ENCODE assay signal across 17 cellular contexts in the genomic region with DNA sequence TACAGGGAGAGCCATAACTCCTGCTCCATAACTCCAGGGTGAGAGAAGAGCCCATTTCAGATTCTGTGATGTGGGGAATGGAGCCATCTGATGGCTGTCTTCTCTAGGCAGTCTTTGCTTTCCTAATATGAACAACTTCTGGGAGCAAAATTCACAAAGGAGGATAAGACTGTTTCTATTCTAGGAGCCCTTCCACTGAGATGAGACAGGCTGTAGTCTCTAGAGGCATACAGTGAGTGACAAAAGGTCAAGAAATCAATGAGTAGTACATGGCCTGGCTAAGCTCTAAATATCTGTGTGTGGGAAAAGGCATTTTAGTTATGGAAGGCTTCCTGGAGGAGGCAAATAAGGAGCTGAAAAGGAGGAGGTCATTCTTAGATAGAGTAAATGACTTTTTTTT.
"Had no signal": no experiment of that assay in that cellular context is flagged by ENCODE, and none has a peak within 500 bp of the region (broad histone marks: within the 10 kb centered on the region; RNA-seq: fewer than 3 reads in every experiment).

No MANE protein-coding gene starts in this region.

- H3K4me1 ChIP-seq: gastrocnemius medialis, pancreas, spleen, testis, tibial nerve, upper lobe of right lung, vagina had no signal

- ATAC-seq: esophagus mucosa; mucosa of descending colon; natural killer cell; pancreas; right lobe of liver; stimulated activated naive B cell treated with anti-CD40 and anti-IgM and Interleukin-4, amounts not matched to agents 10 μg/mL and 1 μg/mL and 100 μg/mL, for 72 hours; stimulated activated naive CD8-positive, alpha-beta T cell treated with anti-CD3 and anti-CD28 coated beads, Interleukin-15, amount 100 ng/mL, for 72 hours; upper lobe of right lung had no signal

- H3K4me3 ChIP-seq: gastrocnemius medialis, mucosa of descending colon, pancreas, right lobe of liver, spleen, testis, tibial nerve, upper lobe of right lung, vagina had no signal

- H3K9me3 ChIP-seq: gastrocnemius medialis, mucosa of descending colon, pancreas, right lobe of liver, spleen, testis, tibial nerve, upper lobe of right lung, vagina had no signal

- H3K27ac ChIP-seq: pancreas, right lobe of liver, spleen, testis, tibial nerve, upper lobe of right lung, vagina had no signal

- DNase-seq: effector memory CD4-positive, alpha-beta T cell; gastrocnemius medialis; mucosa of descending colon; natural killer cell; pancreas; right lobe of liver; spleen; stimulated activated CD4-positive, alpha-beta T cell treated with anti-CD3 and anti-CD28 coated beads, Interleukin-15, amount 100 ng/mL, for 24 hours; stimulated activated CD4-positive, alpha-beta T cell treated with anti-CD3 and anti-CD28 coated beads, Interleukin-1b, Interleukin-23, amount 100 ng/mL, for 48 hours; stimulated activated CD4-positive, alpha-beta T cell treated with anti-CD3 and anti-CD28 coated beads, Interleukin-4, amount 100 ng/mL, for 24 hours; stimulated activated naive B cell treated with anti-CD40 and anti-IgM and Interleukin-4, amounts not matched to agents 10 μg/mL and 1 μg/mL and 100 μg/mL, for 72 hours; stimulated activated naive CD8-positive, alpha-beta T cell treated with anti-CD3 and anti-CD28 coated beads, Interleukin-15, amount 100 ng/mL, for 72 hours; testis; upper lobe of right lung had no signal

- H3K27me3 ChIP-seq: right lobe of liver, testis, vagina had no signal

- H3K36me3 ChIP-seq: gastrocnemius medialis, pancreas, right lobe of liver, spleen, tibial nerve, upper lobe of right lung, vagina had no signal
